In genomic region chr19:18202759-18203407, GRCh38 we compare ENCODE assay signal across 9 cellular contexts. TPM values are rescaled to one million over a fixed set of nuclear protein-coding genes. Genes with fewer than 3 reads are reported as not detected.
DNase-seq lines count a peak whose midpoint lies in the region; ATAC-seq, FAIRE-seq and TF ChIP-seq lines count a peak whose summit lies in the region.
"Had no signal": no experiment of that assay in that cellular context is flagged by ENCODE, and none has a peak within 500 bp of the region (broad histone marks: within the 10 kb centered on the region; RNA-seq: fewer than 3 reads in every experiment).

No MANE protein-coding gene starts in this region.

- no peak for DNase-seq in GM12864 (ENCODE audit: low read depth)
- peak; percentile 19 to 70 for DNase-seq in NCI-H524 (lab: John Stamatoyannopoulos, UW)
- DNase-seq in astrocyte (ENCODE audit: low read depth), result no peak
- DNase-seq in islet precursor cell, result peak; percentile 53
- DNase-seq in activated CD4-positive, CD25-positive, alpha-beta regulatory T cell treated with anti-CD3 and anti-CD28 coated beads, Interleukin-2, amount 50 U/mL, for 72 hours, result no peak
- DNase-seq in SHP77 (lab: John Stamatoyannopoulos, UW), result no peak

- ATAC-seq in stimulated activated memory B cell treated with anti-CD40 and anti-IgM and Interleukin-4, amounts not matched to agents 10 μg/mL and 1 μg/mL and 100 μg/mL, for 72 hours, result no peak
- ATAC-seq in HG02852 (IDR thresholded peaks at IDR 0.05; ENCODE audit: unreplicated experiment), result no peak

- H3K4me3 ChIP-seq in GM12864 (ENCODE audit: low read depth, low read length) (peak overlapping the region; percentile 71), astrocyte (ENCODE audit: insufficient read depth, low read depth, low read length) (peak overlapping the region; percentile 80)

- peaks cover 18% of the 10 kb centered on the region for H3K4me1 ChIP-seq in astrocyte (ENCODE audit: insufficient read depth, low read length)

- no peaks in the 10 kb centered on the region for H3K36me3 ChIP-seq in astrocyte (ENCODE audit: insufficient read depth, low read length)

- H2AFZ ChIP-seq in astrocyte (ENCODE audit: low read depth, low read length), result peak overlapping the region; percentile 99

- H3K9me3 Mint-ChIP-seq in astrocyte (ENCODE audit: unreplicated experiment), result peaks cover 2% of the 10 kb centered on the region
- no peaks in the 10 kb centered on the region for H3K9me3 Mint-ChIP-seq in stimulated activated memory B cell treated with anti-CD40 and anti-IgM and Interleukin-4, amounts not matched to agents 10 μg/mL and 1 μg/mL and 100 μg/mL, for 72 hours

- peaks cover 2% of the 10 kb centered on the region for H3K4me1 Mint-ChIP-seq in astrocyte (ENCODE audit: low read depth, unreplicated experiment)
- H3K4me1 Mint-ChIP-seq in stimulated activated memory B cell treated with anti-CD40 and anti-IgM and Interleukin-4, amounts not matched to agents 10 μg/mL and 1 μg/mL and 100 μg/mL, for 72 hours, result peaks cover 40% of the 10 kb centered on the region

- peak overlapping the region; percentile 95 for H3K4me3 Mint-ChIP-seq in astrocyte (ENCODE audit: unreplicated experiment)
- H3K4me3 Mint-ChIP-seq in stimulated activated memory B cell treated with anti-CD40 and anti-IgM and Interleukin-4, amounts not matched to agents 10 μg/mL and 1 μg/mL and 100 μg/mL, for 72 hours, result peak overlapping the region; percentile 86

- peaks cover 3% of the 10 kb centered on the region for H3K79me2 ChIP-seq in astrocyte (ENCODE audit: insufficient read depth, low read length)

- peak overlapping the region; percentile 99 for H3K4me2 ChIP-seq in astrocyte (ENCODE audit: low read length)

- peaks cover 2% of the 10 kb centered on the region for H3K27me3 Mint-ChIP-seq in astrocyte (ENCODE audit: low read depth, unreplicated experiment)
- no peaks in the 10 kb centered on the region for H3K27me3 Mint-ChIP-seq in stimulated activated memory B cell treated with anti-CD40 and anti-IgM and Interleukin-4, amounts not matched to agents 10 μg/mL and 1 μg/mL and 100 μg/mL, for 72 hours

- peak overlapping the region; percentile 78 for H3K9ac ChIP-seq in astrocyte (ENCODE audit: low read length)

- H3K36me3 Mint-ChIP-seq in astrocyte (ENCODE audit: low read depth, unreplicated experiment), result peaks cover 17% of the 10 kb centered on the region
- peaks cover 16% of the 10 kb centered on the region for H3K36me3 Mint-ChIP-seq in stimulated activated memory B cell treated with anti-CD40 and anti-IgM and Interleukin-4, amounts not matched to agents 10 μg/mL and 1 μg/mL and 100 μg/mL, for 72 hours

- no peaks in the 10 kb centered on the region for H3K9me3 ChIP-seq in astrocyte (ENCODE audit: insufficient read depth, low read depth, low read length)

- peaks cover 11% of the 10 kb centered on the region for H4K20me1 ChIP-seq in astrocyte (ENCODE audit: insufficient read depth, low read length)

- FAIRE-seq in astrocyte (lab: Jason Lieb, UNC), result no peak

- H3K27me3 ChIP-seq in astrocyte (ENCODE audit: insufficient read depth, low read length), result no peaks in the 10 kb centered on the region

- H3K27ac Mint-ChIP-seq in astrocyte (ENCODE audit: unreplicated experiment), result no peak overlapping the region
- peak overlapping the region; percentile 81 for H3K27ac Mint-ChIP-seq in stimulated activated memory B cell treated with anti-CD40 and anti-IgM and Interleukin-4, amounts not matched to agents 10 μg/mL and 1 μg/mL and 100 μg/mL, for 72 hours

- TF ChIP-seq CTCF in GM12864 (IDR thresholded peaks at IDR 0.05; ENCODE audit: low read depth, low read length, missing control alignments) (peak; percentile 43), astrocyte (IDR thresholded peaks at IDR 0.05; ENCODE audit: insufficient read depth, low read depth, low read length) (peak; percentile 11)

- H3K27ac ChIP-seq in astrocyte (ENCODE audit: low read depth, low read length), result no peak overlapping the region

RNA-seq across cellular contexts. Expression of gene RAB3A, which starts 1.0 kb away (rescaled TPM):
- total RNA-seq in astrocyte, result 6.6 and 7.5 TPM in 2 replicates

RNA-seq across cellular contexts. Expression of gene MPV17L2, which starts 9.9 kb away (rescaled TPM):
- 17.7 and 21.8 TPM in 2 replicates for total RNA-seq in astrocyte

RNA-seq across cellular contexts. Expression of gene PDE4C, which starts 23.4 kb away (rescaled TPM):
- 0.64 and 0.70 TPM in 2 replicates for total RNA-seq in astrocyte
- total RNA-seq: subcutaneous adipose tissue had no signal

RNA-seq across cellular contexts. Expression of gene IFI30, which starts 29.3 kb away (rescaled TPM):
- 0.89 and 2.3 TPM in 2 replicates for total RNA-seq in astrocyte

RNA-seq across cellular contexts. Expression of gene PIK3R2, which starts 49.9 kb away (rescaled TPM):
- total RNA-seq in astrocyte, result 58.4 and 60.6 TPM in 2 replicates

Comparison
In these comparisons a context has a peak if more than half of its experiments do, and no peak if none do; other contexts are left out.
1. DNase-seq: peak in NCI-H524 (2 of 2) and islet precursor cell (single experiment); none in GM12864 (single experiment), astrocyte (single experiment), activated CD4-positive, CD25-positive, alpha-beta regulatory T cell treated with anti-CD3 and anti-CD28 coated beads, Interleukin-2, amount 50 U/mL, for 72 hours (single experiment) and SHP77 (0 of 2).